ENCODE assay signal across 8 cellular contexts in genomic region chr6:129490551-129491245, GRCh38.
DNase-seq lines count a peak whose midpoint lies in the region.

No MANE protein-coding gene starts in this region.

- H3K4me1 ChIP-seq in mucosa of stomach (ENCODE audit: control insufficient read depth, insufficient read depth, low read length) (peaks cover 23% of the 10 kb centered on the region), stomach smooth muscle (ENCODE audit: control insufficient read depth, insufficient read depth, low read length) (no peaks in the 10 kb centered on the region)

- POLR2A ChIA-PET in activated CD4-positive, alpha-beta T cell treated with anti-CD3 and anti-CD28 coated beads, Interleukin-2, amount 10 ng/mL, durations not matched to agents 7 days and 5 days (lab: Charles Lee), result no interaction called here

- no peaks in the 10 kb centered on the region for H3K27me3 ChIP-seq in mucosa of stomach (ENCODE audit: control insufficient read depth, insufficient read depth, low read length)
- H3K27me3 ChIP-seq in stomach smooth muscle (ENCODE audit: control insufficient read depth in 1 of 2, insufficient read depth in 2 of 2, low read length in 2 of 2), result no peaks in the 10 kb centered on the region

- CTCF ChIA-PET in activated CD4-positive, alpha-beta T cell treated with anti-CD3 and anti-CD28 coated beads, Interleukin-2, amount 10 ng/mL, durations not matched to agents 7 days and 5 days (lab: Charles Lee), result interaction anchor here (1.4 to 1.6 kb wide), 2 partner anchors 11 to 78 kb away, joined by 3 to 8 read pairs; no protein-coding TSS in a partner anchor

- H3K4me3 ChIP-seq in mucosa of stomach (ENCODE audit: low read length) (no peak overlapping the region), stomach smooth muscle (ENCODE audit: low read length in 2 of 2) (no peak overlapping the region)

- no peak overlapping the region for H3K27ac ChIP-seq in stomach smooth muscle (ENCODE audit: low read length)

- H3K36me3 Mint-ChIP-seq in activated CD4-positive, alpha-beta T cell treated with anti-CD3 and anti-CD28 coated beads, Interleukin-2, amount 10 ng/mL, durations not matched to agents 7 days and 5 days (ENCODE audit: low read depth), result peaks cover 5% of the 10 kb centered on the region

- H3K4me3 Mint-ChIP-seq in activated CD4-positive, alpha-beta T cell treated with anti-CD3 and anti-CD28 coated beads, Interleukin-2, amount 10 ng/mL, durations not matched to agents 7 days and 5 days, result peak overlapping the region; percentile 61

- H3K27me3 Mint-ChIP-seq in activated CD4-positive, alpha-beta T cell treated with anti-CD3 and anti-CD28 coated beads, Interleukin-2, amount 10 ng/mL, durations not matched to agents 7 days and 5 days, result no peaks in the 10 kb centered on the region

- H3K9me3 Mint-ChIP-seq in activated CD4-positive, alpha-beta T cell treated with anti-CD3 and anti-CD28 coated beads, Interleukin-2, amount 10 ng/mL, durations not matched to agents 7 days and 5 days, result peaks cover 10% of the 10 kb centered on the region

- H3K4me1 Mint-ChIP-seq in activated CD4-positive, alpha-beta T cell treated with anti-CD3 and anti-CD28 coated beads, Interleukin-2, amount 10 ng/mL, durations not matched to agents 7 days and 5 days, result peaks cover 36% of the 10 kb centered on the region

- peak overlapping the region; percentile 94 for H3K27ac Mint-ChIP-seq in activated CD4-positive, alpha-beta T cell treated with anti-CD3 and anti-CD28 coated beads, Interleukin-2, amount 10 ng/mL, durations not matched to agents 7 days and 5 days

- no peaks in the 10 kb centered on the region for H3K36me3 ChIP-seq in mucosa of stomach (ENCODE audit: control insufficient read depth, insufficient read depth, low read length)
- peaks cover under 1 to 3% of the 10 kb centered on the region in 2 donors for H3K36me3 ChIP-seq in stomach smooth muscle (ENCODE audit: control insufficient read depth in 2 of 2, insufficient read depth in 2 of 2, low read length in 2 of 2)

- no peaks in the 10 kb centered on the region for H3K9me3 ChIP-seq in mucosa of stomach (ENCODE audit: control insufficient read depth, low read length)
- no peaks in the 10 kb centered on the region for H3K9me3 ChIP-seq in stomach smooth muscle (ENCODE audit: control insufficient read depth in 2 of 2, low read length in 2 of 2)

- DNase-seq in GM03348 (ENCODE audit: low spot score), result peak; percentile 83
- peak; percentile 89 for DNase-seq in H4 (ENCODE audit: low spot score)
- DNase-seq in LoVo (ENCODE audit: low spot score), result peak; percentile 86
- DNase-seq in activated CD4-positive, alpha-beta T cell treated with anti-CD3 and anti-CD28 coated beads, Interleukin-2, amount 10 ng/mL, durations not matched to agents 7 days and 5 days, result peak; percentile 74
- DNase-seq in effector CD8-positive, alpha-beta T cell (lab: John Stamatoyannopoulos, UW), result peak; percentile 12
- no peak for DNase-seq in NCI-H1417 (lab: John Stamatoyannopoulos, UW)

- H3K9ac ChIP-seq in mucosa of stomach (ENCODE audit: low read length) (peak overlapping the region; percentile 59), stomach smooth muscle (ENCODE audit: low read length in 2 of 2) (peak overlapping the region; percentile 6 to 38)

Comparison
In these comparisons a context has a peak if more than half of its experiments do, and no peak if none do; other contexts are left out.
1. DNase-seq: peak in GM03348 (single experiment), H4 (single experiment), LoVo (single experiment), activated CD4-positive, alpha-beta T cell treated with anti-CD3 and anti-CD28 coated beads, Interleukin-2, amount 10 ng/mL, durations not matched to agents 7 days and 5 days (single experiment) and effector CD8-positive, alpha-beta T cell (single experiment); none in NCI-H1417 (0 of 3).